Comparison of ENCODE assay signal across 11 cellular contexts in genomic region chr3:129723558-129724324, GRCh38.
DNase-seq lines count a peak whose midpoint lies in the region; ATAC-seq, FAIRE-seq and TF ChIP-seq lines count a peak whose summit lies in the region.
"Had no signal": no experiment of that assay in that cellular context is flagged by ENCODE, and none has a peak within 500 bp of the region (broad histone marks: within the 10 kb centered on the region; RNA-seq: fewer than 3 reads in every experiment).

No MANE protein-coding gene starts in this region.

- H3K4me1 ChIP-seq in lower lobe of right lung = peaks cover 16% of the 10 kb centered on the region
- H3K4me1 ChIP-seq: SJSA1 had no signal

- H3K27me3 Mint-ChIP-seq in activated T-helper 17 cell treated with anti-CD3 and anti-CD28 coated beads, Interleukin-2, amount 50 U/mL, for 72 hours = no peaks in the 10 kb centered on the region

- no peak overlapping the region for H3K27ac Mint-ChIP-seq in activated T-helper 17 cell treated with anti-CD3 and anti-CD28 coated beads, Interleukin-2, amount 50 U/mL, for 72 hours

- no peaks in the 10 kb centered on the region for H3K9me3 Mint-ChIP-seq in activated T-helper 17 cell treated with anti-CD3 and anti-CD28 coated beads, Interleukin-2, amount 50 U/mL, for 72 hours

- no peak for FAIRE-seq in HTR-8/SVneo (lab: Jason Lieb, UNC)
- FAIRE-seq: GM12891 had no signal

- H3K27me3 ChIP-seq in lower lobe of right lung (ENCODE audit: low read depth) = no peaks in the 10 kb centered on the region
- H3K27me3 ChIP-seq: SJSA1 had no signal

- H3K27ac ChIP-seq in lower lobe of right lung (no peak overlapping the region), substantia nigra (ENCODE audit: low read depth, low read length, poor library complexity, severe bottlenecking) (peak overlapping the region; percentile 53)
- H3K27ac ChIP-seq: SJSA1 had no signal

- no peak for TF ChIP-seq CTCF in lower lobe of right lung (IDR thresholded peaks at IDR 0.05)

- DNase-seq in HTR-8/SVneo (ENCODE audit: insufficient read length, low spot score) = peak; percentile 12
- DNase-seq in dedifferentiated amniotic fluid mesenchymal stem cell (ENCODE audit: extremely low spot score) = peak; percentile 92
- DNase-seq in lower lobe of right lung = no peak
- DNase-seq in substantia nigra (lab: John Stamatoyannopoulos, UW) = peak in 6 of 49 donors; percentile 3 to 46 (median 8)
- DNase-seq in NCI-H345 (lab: John Stamatoyannopoulos, UW) = no peak
- no peak for DNase-seq in OCI-M2 (lab: John Stamatoyannopoulos, UW; ENCODE audit: unreplicated experiment)
- DNase-seq: stimulated activated CD4-positive, alpha-beta T cell treated with anti-CD3 and anti-CD28 coated beads, Interleukin-15, amount 100 ng/mL, for 24 hours had no signal

- H3K4me1 Mint-ChIP-seq in activated T-helper 17 cell treated with anti-CD3 and anti-CD28 coated beads, Interleukin-2, amount 50 U/mL, for 72 hours = no peaks in the 10 kb centered on the region

- ATAC-seq in lower lobe of right lung (peak; percentile 77 to 78), GM19395 (IDR thresholded peaks at IDR 0.05; ENCODE audit: unreplicated experiment) (no peak)
- ATAC-seq in activated T-helper 17 cell treated with anti-CD3 and anti-CD28 coated beads, Interleukin-2, amount 50 U/mL, for 72 hours (replicated peaks) = no peak

- no peaks in the 10 kb centered on the region for H3K9me3 ChIP-seq in lower lobe of right lung
- H3K9me3 ChIP-seq: SJSA1 had no signal

- no peaks in the 10 kb centered on the region for H3K36me3 Mint-ChIP-seq in activated T-helper 17 cell treated with anti-CD3 and anti-CD28 coated beads, Interleukin-2, amount 50 U/mL, for 72 hours (ENCODE audit: low read depth)

- no peak overlapping the region for H3K4me3 Mint-ChIP-seq in activated T-helper 17 cell treated with anti-CD3 and anti-CD28 coated beads, Interleukin-2, amount 50 U/mL, for 72 hours

- H3K4me3 ChIP-seq in lower lobe of right lung = no peak overlapping the region
- H3K4me3 ChIP-seq: SJSA1 had no signal

- intact Hi-C loops in lower lobe of right lung (cut with DNase I) = no loop called here

- no peaks in the 10 kb centered on the region for H3K36me3 ChIP-seq in lower lobe of right lung
- H3K36me3 ChIP-seq: SJSA1 had no signal

Comparison
In these comparisons a context has a peak if more than half of its experiments do, and no peak if none do; other contexts are left out.
1. DNase-seq: peak in HTR-8/SVneo (single experiment) and dedifferentiated amniotic fluid mesenchymal stem cell (single experiment); none in lower lobe of right lung (single experiment), NCI-H345 (single experiment) and OCI-M2 (single experiment).
2. ATAC-seq: peak in lower lobe of right lung (2 of 2); none in GM19395 (single experiment) and activated T-helper 17 cell treated with anti-CD3 and anti-CD28 coated beads, Interleukin-2, amount 50 U/mL, for 72 hours (single experiment).